Comparison of ENCODE assay signal across 16 cellular contexts in genomic region chr9:37284631-37285030, GRCh38.
DNase-seq lines count a peak whose midpoint lies in the region; ATAC-seq, FAIRE-seq and TF ChIP-seq lines count a peak whose summit lies in the region.
"Had no signal": no experiment of that assay in that cellular context is flagged by ENCODE, and none has a peak within 500 bp of the region (broad histone marks: within the 10 kb centered on the region; RNA-seq: fewer than 3 reads in every experiment).

No MANE protein-coding gene starts in this region.

- peak overlapping the region; percentile 15 for H2AFZ ChIP-seq in neuronal stem cell (ENCODE audit: low read length)
- H2AFZ ChIP-seq in PC-9 = no peak overlapping the region

- H3K9me3 Mint-ChIP-seq in IgD-negative memory B cell = peaks cover 0 to 1% (median 0%) of the 10 kb centered on the region in 3 donors

- no peak overlapping the region for H4K8ac ChIP-seq in neuronal stem cell (ENCODE audit: low read depth, low read length)

- no peak overlapping the region for H2BK12ac ChIP-seq in neuronal stem cell (ENCODE audit: low read length)

- no peak overlapping the region for H3K14ac ChIP-seq in neuronal stem cell (ENCODE audit: low read length)

- intact Hi-C loops in PC-9 (cut with micrococcal nuclease; ENCODE audit: unreplicated experiment) = no loop called here

- H3K36me3 Mint-ChIP-seq in IgD-negative memory B cell = peaks cover 6% of the 10 kb centered on the region

- FAIRE-seq in urothelium cell line (lab: Jason Lieb, UNC) = no peak

- CTCF ChIA-PET in PC-9 (lab: Charles Lee) = no interaction called here

- H3K18ac ChIP-seq in neuronal stem cell (ENCODE audit: low read length) = no peak overlapping the region

- H3K27me3 Mint-ChIP-seq in IgD-negative memory B cell = no peaks in the 10 kb centered on the region
- H3K27me3 Mint-ChIP-seq: activated CD4-positive, alpha-beta T cell treated with anti-CD3 and anti-CD28 coated beads, Interleukin-2, amount 10 ng/mL, durations not matched to agents 24 days and 14 days; activated T-cell treated with anti-CD3 and anti-CD28 coated beads, Interleukin-2, amount 50 U/mL, for 24 hours had no signal

- H3K9me3 ChIP-seq in neuronal stem cell (replicated peaks in 1 of 2; ENCODE audit: control insufficient read depth in 2 of 2, insufficient read depth in 1 of 2, low read depth in 1 of 2, low read length in 2 of 2) = no peaks in the 10 kb centered on the region
- no peaks in the 10 kb centered on the region for H3K9me3 ChIP-seq in PC-9 (ENCODE audit: insufficient read depth, low read depth)
- H3K9me3 ChIP-seq: esophagus squamous epithelium, tibial artery had no signal

- no peaks in the 10 kb centered on the region for H3K9me2 ChIP-seq in PC-9 (ENCODE audit: insufficient read depth)

- no peak overlapping the region for H2BK5ac ChIP-seq in neuronal stem cell (ENCODE audit: low read length)

- H3K27ac ChIP-seq in neuronal stem cell (replicated peaks; ENCODE audit: low read length) (no peak overlapping the region), PC-9 (no peak overlapping the region)
- H3K27ac ChIP-seq: esophagus squamous epithelium, tibial artery had no signal

- no peak overlapping the region for H3K9ac ChIP-seq in neuronal stem cell (ENCODE audit: low read depth, low read length, poor library complexity)

- H3K4me3 Mint-ChIP-seq in IgD-negative memory B cell = peak overlapping the region in 3 of 4 donors; percentile 81 to 85 (median 84)
- H3K4me3 Mint-ChIP-seq: activated CD4-positive, alpha-beta T cell treated with anti-CD3 and anti-CD28 coated beads, Interleukin-2, amount 10 ng/mL, durations not matched to agents 24 days and 14 days; activated T-cell treated with anti-CD3 and anti-CD28 coated beads, Interleukin-2, amount 50 U/mL, for 24 hours had no signal

- no peak overlapping the region for H2BK15ac ChIP-seq in neuronal stem cell (ENCODE audit: low read length)

- H2AK5ac ChIP-seq in neuronal stem cell (ENCODE audit: low read depth, low read length) = no peak overlapping the region

- no TSS peak for BruUV-seq in PC-9 (replicated peaks; lab: Mats Ljungman, UMichigan)

- TF ChIP-seq CTCF in astrocyte of the spinal cord (IDR thresholded peaks at IDR 0.05; ENCODE audit: low read depth, low read length) (no peak), PC-9 (conservative IDR thresholded peaks at IDR 0.05) (no peak)

- no peak overlapping the region for H2BK120ac ChIP-seq in neuronal stem cell (ENCODE audit: low read depth, low read length)

- H4K20me1 ChIP-seq in PC-9 (ENCODE audit: insufficient read depth) = no peaks in the 10 kb centered on the region

- no CpG with 5 or more reads among the region's 1 CpG for WGBS in neuronal stem cell (ENCODE audit: extremely low coverage in 2 of 2, insufficient read length in 2 of 2, insufficient replicate concordance in 1 of 2), 2 donors

- H3K79me1 ChIP-seq in neuronal stem cell (ENCODE audit: low read depth, low read length) = no peaks in the 10 kb centered on the region

- no peak overlapping the region for H4K91ac ChIP-seq in neuronal stem cell (ENCODE audit: low read depth, low read length, poor library complexity)

- no peak overlapping the region for H3K4me2 ChIP-seq in neuronal stem cell (ENCODE audit: insufficient read depth, low read length, poor library complexity, severe bottlenecking)
- H3K4me2 ChIP-seq in PC-9 = no peak overlapping the region

- POLR2A ChIA-PET in PC-9 (lab: Charles Lee; ENCODE audit: unreplicated experiment) = no interaction called here

- H3K27ac Mint-ChIP-seq in IgD-negative memory B cell = peak overlapping the region in 2 of 3 donors; percentile 74 to 86

- in situ Hi-C loops in astrocyte of the spinal cord (cut with HindIII; ENCODE audit: low sequenced_read_pairs) = no loop called here

- no peaks in the 10 kb centered on the region for H3K27me3 ChIP-seq in neuronal stem cell (ENCODE audit: control insufficient read depth in 3 of 3, insufficient read depth in 3 of 3, low read depth in 1 of 3, low read length in 3 of 3)
- no peaks in the 10 kb centered on the region for H3K27me3 ChIP-seq in PC-9 (ENCODE audit: insufficient read depth, low read depth)
- H3K27me3 ChIP-seq: esophagus squamous epithelium, tibial artery had no signal

- no peaks in the 10 kb centered on the region for H3F3A ChIP-seq in PC-9 (ENCODE audit: insufficient read depth, low read depth)

- H3K4me3 ChIP-seq in astrocyte of the spinal cord (ENCODE audit: low read depth, low read length) = no peak overlapping the region
- H3K4me3 ChIP-seq in neuronal stem cell (ENCODE audit: low read length in 2 of 2) = peak overlapping the region in 1 of 2 donors; percentile 34
- no peak overlapping the region for H3K4me3 ChIP-seq in PC-9
- H3K4me3 ChIP-seq: esophagus squamous epithelium, tibial artery had no signal

- H3K36me3 ChIP-seq in neuronal stem cell (replicated peaks in 1 of 2; ENCODE audit: control insufficient read depth in 2 of 2, insufficient read depth in 2 of 2, low read length in 2 of 2) (peaks cover 0 to 8% of the 10 kb centered on the region in 2 donors), PC-9 (ENCODE audit: low read depth) (no peaks in the 10 kb centered on the region)
- H3K36me3 ChIP-seq: esophagus squamous epithelium, tibial artery had no signal

- peaks cover 0 to 12% of the 10 kb centered on the region in 2 donors for H3K4me1 ChIP-seq in neuronal stem cell (ENCODE audit: control insufficient read depth in 2 of 2, insufficient read depth in 1 of 2, low read depth in 1 of 2, low read length in 2 of 2)
- H3K4me1 ChIP-seq in PC-9 (replicated peaks; ENCODE audit: insufficient read depth) = no peaks in the 10 kb centered on the region

- DNase-seq in EH (ENCODE audit: low read depth) (peak; percentile 7), astrocyte of the spinal cord (ENCODE audit: low read depth, low spot score) (peak; percentile 26), neuronal stem cell (ENCODE audit: low spot score) (no peak), urothelium cell line (ENCODE audit: low spot score) (no peak), PC-9 (no peak)
- DNase-seq: activated CD4-positive, alpha-beta T cell treated with anti-CD3 and anti-CD28 coated beads, Interleukin-2, amount 10 ng/mL, durations not matched to agents 24 days and 14 days; activated T-cell treated with anti-CD3 and anti-CD28 coated beads, Interleukin-2, amount 50 U/mL, for 24 hours; anterior cingulate cortex; esophagus squamous epithelium; GOT3; stimulated activated CD4-positive, alpha-beta T cell treated with anti-CD3 and anti-CD28 coated beads, Interleukin-2, amount 100 ng/mL, for 24 hours; stimulated activated CD8-positive, alpha-beta memory T cell treated with anti-CD3 and anti-CD28 coated beads, Interleukin-4, amount 100 ng/mL, for 48 hours; T-helper 9 cell; tibial artery had no signal

- ATAC-seq in HG02588 (IDR thresholded peaks at IDR 0.05; ENCODE audit: unreplicated experiment) = no peak

- peaks cover 44 to 52% (median 51%) of the 10 kb centered on the region in 3 donors for H3K4me1 Mint-ChIP-seq in IgD-negative memory B cell

- H3K4ac ChIP-seq in neuronal stem cell (ENCODE audit: low read length) = no peak overlapping the region

- no peak overlapping the region for H3K23ac ChIP-seq in neuronal stem cell (ENCODE audit: low read depth, low read length, poor library complexity)

- H3K79me2 ChIP-seq in PC-9 (ENCODE audit: low read depth) = no peaks in the 10 kb centered on the region

Comparison
In these comparisons a context has a peak if more than half of its experiments do, and no peak if none do; other contexts are left out.
1. DNase-seq: peak in EH (single experiment) and astrocyte of the spinal cord (single experiment); none in neuronal stem cell (single experiment), urothelium cell line (single experiment) and PC-9 (0 of 2).